8 cellular contexts compared by ENCODE assay signal in the genomic region with DNA sequence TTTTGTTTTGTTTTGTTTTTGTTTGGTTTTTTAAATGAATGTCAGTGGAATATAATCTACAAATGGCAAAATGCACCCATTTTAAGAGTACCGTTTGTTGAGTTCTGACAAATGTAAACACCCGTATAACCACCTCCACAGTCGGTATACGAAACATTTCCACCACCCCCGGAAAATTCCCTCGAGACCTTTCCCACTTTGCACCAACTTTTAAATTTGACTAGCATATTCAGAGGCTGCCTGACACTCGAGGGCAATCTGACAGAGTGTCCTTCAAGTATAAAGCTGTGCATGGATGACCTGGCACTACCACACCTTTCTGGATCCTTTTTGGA. TPM values are rescaled to one million over a fixed set of nuclear protein-coding genes. Genes with fewer than 3 reads are reported as not detected.
DNase-seq lines count a peak whose midpoint lies in the region; ATAC-seq, FAIRE-seq and TF ChIP-seq lines count a peak whose summit lies in the region.

No MANE protein-coding gene starts in this region.

- H3K27ac ChIP-seq in RWPE1 (no peak overlapping the region), psoas muscle (peak overlapping the region; percentile 80)

- no peak for FAIRE-seq in GM19239 (lab: Jason Lieb, UNC)

- WGBS in psoas muscle, 3 donors, result 48 to 56% (median 54%) methylated on average over 7 of the region's 7 CpGs

- peaks cover 35% of the 10 kb centered on the region for H3K4me1 ChIP-seq in psoas muscle

- intact Hi-C loops in psoas muscle (cut with DNase I), result loop anchor here (5.0 kb wide), 3 partner anchors 40 to 245 kb away; a partner anchor contains a TSS

- no peak for ATAC-seq in psoas muscle
- no peak for ATAC-seq in GM19467 (IDR thresholded peaks at IDR 0.05; ENCODE audit: unreplicated experiment)

- in situ Hi-C loops in ACHN (cut with HindIII; ENCODE audit: low pct_ligation_motif_present, low pct_unique_long_range_greater_than_20kb, low sequenced_read_pairs), result no loop called here

- DNase-seq in GM12864 (ENCODE audit: low read depth) (no peak), RWPE1 (ENCODE audit: low spot score) (no peak), epithelial cell of proximal tubule (ENCODE audit: low read depth) (no peak), psoas muscle (no peak), putamen (ENCODE audit: low spot score) (no peak), GM19239 (ENCODE audit: insufficient read length, low spot score) (no peak), ACHN (no peak)

- H3K9me3 ChIP-seq in psoas muscle, result no peaks in the 10 kb centered on the region

- CTCF ChIA-PET in RWPE1 (lab: Yijun Ruan, JAX), result interaction anchor here (1.1 kb wide), 1 partner anchor 10 kb away, joined by 3 read pairs; no protein-coding TSS in a partner anchor

- TF ChIP-seq CTCF in GM12864 (IDR thresholded peaks at IDR 0.05; ENCODE audit: low read depth, low read length, missing control alignments), result no peak
- 0 out of 2 replicates have a peak, but pooled peaks have one; percentile 26 for TF ChIP-seq CTCF in RWPE1 (conservative IDR thresholded peaks at IDR 0.05; ENCODE audit: low read depth)
- no peak for TF ChIP-seq CTCF in epithelial cell of proximal tubule (conservative IDR thresholded peaks at IDR 0.05; ENCODE audit: low read depth, low read length)
- TF ChIP-seq CTCF in psoas muscle (IDR thresholded peaks at IDR 0.05), result no peak

- no peaks in the 10 kb centered on the region for H3K27me3 ChIP-seq in psoas muscle (ENCODE audit: insufficient read depth in 3 of 3, low read length in 2 of 3)

- H3K4me3 ChIP-seq in GM12864 (ENCODE audit: low read depth, low read length) (peak overlapping the region; percentile 74; the same call in 1 of the 2 replicates), epithelial cell of proximal tubule (ENCODE audit: low read depth, low read length) (peak overlapping the region; percentile 74), psoas muscle (peak overlapping the region; percentile 92)

- POLR2A ChIA-PET in RWPE1 (lab: Yijun Ruan, JAX; ENCODE audit: low non-redundant PET), result no interaction called here

- H3K36me3 ChIP-seq in psoas muscle (ENCODE audit: insufficient read depth in 1 of 2, low read depth in 1 of 2), result no peaks in the 10 kb centered on the region

RNA-seq across cellular contexts. Expression of a gene that starts 0.6 kb away (rescaled TPM):
- total RNA-seq in epithelial cell of proximal tubule, result 4.3 and 6.5 TPM in 2 replicates
- total RNA-seq in psoas muscle, result 10 to 100 TPM in 1 of 4 donors, 1 to 10 TPM in 3; 6.3 to 10.4 (median 7.0) TPM
- polyA plus RNA-seq in psoas muscle, result 1 to 10 TPM; 4.6 to 6.3 (median 6.2) TPM
